34 cellular contexts compared by ENCODE assay signal in the genomic region with DNA sequence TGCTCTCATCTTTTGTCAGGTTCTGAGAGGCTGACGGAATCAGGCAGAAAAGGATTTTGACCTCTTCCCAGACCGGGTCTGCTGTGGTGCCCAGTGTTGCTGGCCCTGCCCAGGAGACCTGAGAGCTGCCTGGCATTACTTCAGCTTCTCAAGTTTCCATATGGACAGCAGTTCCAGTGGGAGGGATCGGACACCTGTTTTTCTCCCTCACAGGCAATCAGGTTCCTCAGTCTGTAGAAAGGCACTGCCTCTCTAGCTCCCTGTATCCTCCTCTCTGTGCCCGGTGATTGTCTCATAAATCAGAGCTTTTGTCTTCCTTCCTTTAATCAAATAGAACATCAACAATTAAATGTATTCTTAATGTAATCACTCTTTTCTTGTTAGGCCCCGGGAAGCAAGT.
DNase-seq lines count a peak whose midpoint lies in the region; ATAC-seq, FAIRE-seq and TF ChIP-seq lines count a peak whose summit lies in the region.
"Had no signal": no experiment of that assay in that cellular context is flagged by ENCODE, and none has a peak within 500 bp of the region (broad histone marks: within the 10 kb centered on the region; RNA-seq: fewer than 3 reads in every experiment).

No MANE protein-coding gene starts in this region.

- FAIRE-seq in bronchial epithelial cell (lab: Jason Lieb, UNC): peak; percentile 36
- FAIRE-seq: GM18507, HepG2 had no signal

- DNase-seq in LNCaP clone FGC (ENCODE audit: low read depth) (peak; percentile 73), bronchial epithelial cell (ENCODE audit: low read depth) (no peak), myocyte (ENCODE audit: low read depth) (peak; percentile 85), HK-2 (ENCODE audit: unreplicated experiment) (no peak)
- DNase-seq in natural killer cell treated with Interleukin-12 subunit alpha and Interleukin-12 subunit beta and Interleukin-15 and Interleukin-18, amount 100 ng/mL, for 72 hours (ENCODE audit: low spot score): no peak
- no peak for DNase-seq in activated naive CD8-positive, alpha-beta T cell treated with anti-CD3 and anti-CD28 coated beads, Interleukin-2, amount 50 U/mL, for 24 hours
- DNase-seq: ACHN; activated CD4-positive, alpha-beta T cell treated with anti-CD3 and anti-CD28 coated beads for 48 hours; activated gamma-delta T cell treated with Interleukin-2 at 50 U/mL for 16 hours; activated T-cell treated with anti-CD3 and anti-CD28 coated beads, Interleukin-2, amount 50 U/mL, for 24 hours; DND-41; GOT3; hypothalamus; Kasumi-1; left lung; midbrain; natural killer cell; NCI-H187 treated with DMSO at 0.1 percent for 48 hours; NK-92 treated with Interleukin-12 subunit alpha and Interleukin-12 subunit beta, amount 100 ng/mL, for 24 hours; right cardiac atrium; stimulated activated CD4-positive, alpha-beta T cell treated with anti-CD3 and anti-CD28 coated beads, Interleukin-12 subunit alpha, Interleukin-12 subunit beta, amount 100 ng/mL, for 4 hours; stimulated activated CD4-positive, alpha-beta T cell treated with anti-CD3 and anti-CD28 coated beads, Interleukin-4, amount 100 ng/mL, for 24 hours; SW 1271; T-helper 9 cell had no signal

- H3K9me3 Mint-ChIP-seq in natural killer cell treated with Interleukin-12 subunit alpha and Interleukin-12 subunit beta and Interleukin-15 and Interleukin-18, amount 100 ng/mL, for 72 hours: no peaks in the 10 kb centered on the region
- no peaks in the 10 kb centered on the region for H3K9me3 Mint-ChIP-seq in activated naive CD8-positive, alpha-beta T cell treated with anti-CD3 and anti-CD28 coated beads, Interleukin-2, amount 50 U/mL, for 24 hours
- H3K9me3 Mint-ChIP-seq: activated T-cell treated with anti-CD3 and anti-CD28 coated beads, Interleukin-2, amount 50 U/mL, for 24 hours; central memory CD8-positive, alpha-beta T cell; natural killer cell; stimulated activated effector memory CD8-positive, alpha-beta T cell treated with anti-CD3 and anti-CD28 coated beads, Interleukin-12 subunit alpha, Interleukin-12 subunit beta, amount 100 ng/mL, for 72 hours; type B pancreatic cell had no signal

- no peaks in the 10 kb centered on the region for H3K27me3 ChIP-seq in bronchial epithelial cell (ENCODE audit: control insufficient read depth, insufficient read depth, low read length)
- H3K27me3 ChIP-seq: dorsolateral prefrontal cortex, left lung had no signal

- no peaks in the 10 kb centered on the region for H3K36me3 ChIP-seq in bronchial epithelial cell (ENCODE audit: control insufficient read depth, insufficient read depth, low read length)
- H3K36me3 ChIP-seq: left lung had no signal

- no peaks in the 10 kb centered on the region for H3K36me3 Mint-ChIP-seq in natural killer cell treated with Interleukin-12 subunit alpha and Interleukin-12 subunit beta and Interleukin-15 and Interleukin-18, amount 100 ng/mL, for 72 hours
- peaks cover 2% of the 10 kb centered on the region for H3K36me3 Mint-ChIP-seq in activated naive CD8-positive, alpha-beta T cell treated with anti-CD3 and anti-CD28 coated beads, Interleukin-2, amount 50 U/mL, for 24 hours (ENCODE audit: low read depth)
- H3K36me3 Mint-ChIP-seq: natural killer cell; stimulated activated effector memory CD8-positive, alpha-beta T cell treated with anti-CD3 and anti-CD28 coated beads, Interleukin-12 subunit alpha, Interleukin-12 subunit beta, amount 100 ng/mL, for 72 hours; type B pancreatic cell had no signal

- H3K4me3 ChIP-seq in LNCaP clone FGC (ENCODE audit: low read depth, low read length): no peak overlapping the region
- H3K4me3 ChIP-seq in bronchial epithelial cell (ENCODE audit: low read depth, low read length): no peak overlapping the region
- H3K4me3 ChIP-seq: dorsolateral prefrontal cortex, left lung had no signal

- ATAC-seq in GM19395 (IDR thresholded peaks at IDR 0.05; ENCODE audit: unreplicated experiment): no peak
- ATAC-seq in natural killer cell treated with Interleukin-12 subunit alpha and Interleukin-12 subunit beta and Interleukin-15 and Interleukin-18, amount 100 ng/mL, for 72 hours: no peak
- no peak for ATAC-seq in activated naive CD8-positive, alpha-beta T cell treated with anti-CD3 and anti-CD28 coated beads, Interleukin-2, amount 50 U/mL, for 24 hours
- ATAC-seq: HepG2; left lung; natural killer cell; Panc1; right cardiac atrium; stimulated activated effector memory CD8-positive, alpha-beta T cell treated with anti-CD3 and anti-CD28 coated beads, Interleukin-12 subunit alpha, Interleukin-12 subunit beta, amount 100 ng/mL, for 72 hours had no signal

- H3K27ac Mint-ChIP-seq in natural killer cell treated with Interleukin-12 subunit alpha and Interleukin-12 subunit beta and Interleukin-15 and Interleukin-18, amount 100 ng/mL, for 72 hours: no peak overlapping the region
- no peak overlapping the region for H3K27ac Mint-ChIP-seq in activated naive CD8-positive, alpha-beta T cell treated with anti-CD3 and anti-CD28 coated beads, Interleukin-2, amount 50 U/mL, for 24 hours
- H3K27ac Mint-ChIP-seq: activated T-cell treated with anti-CD3 and anti-CD28 coated beads, Interleukin-2, amount 50 U/mL, for 24 hours; natural killer cell; stimulated activated effector memory CD8-positive, alpha-beta T cell treated with anti-CD3 and anti-CD28 coated beads, Interleukin-12 subunit alpha, Interleukin-12 subunit beta, amount 100 ng/mL, for 72 hours; type B pancreatic cell had no signal

- H3K27me3 Mint-ChIP-seq in natural killer cell treated with Interleukin-12 subunit alpha and Interleukin-12 subunit beta and Interleukin-15 and Interleukin-18, amount 100 ng/mL, for 72 hours: no peaks in the 10 kb centered on the region
- no peaks in the 10 kb centered on the region for H3K27me3 Mint-ChIP-seq in activated naive CD8-positive, alpha-beta T cell treated with anti-CD3 and anti-CD28 coated beads, Interleukin-2, amount 50 U/mL, for 24 hours
- H3K27me3 Mint-ChIP-seq: activated T-cell treated with anti-CD3 and anti-CD28 coated beads, Interleukin-2, amount 50 U/mL, for 24 hours; central memory CD8-positive, alpha-beta T cell; type B pancreatic cell had no signal

- TF ChIP-seq CTCF in 22Rv1 (IDR thresholded peaks at IDR 0.05) (no peak), LNCaP clone FGC (IDR thresholded peaks at IDR 0.05; ENCODE audit: control insufficient read depth, extremely low read depth, insufficient read depth) (no peak), bronchial epithelial cell (IDR thresholded peaks at IDR 0.05; ENCODE audit: insufficient read depth, low read length, severe bottlenecking) (no peak)

- H3K27ac ChIP-seq in 22Rv1: peak overlapping the region; percentile 18
- H3K27ac ChIP-seq: VCaP had no signal

- H3K4me1 Mint-ChIP-seq in natural killer cell treated with Interleukin-12 subunit alpha and Interleukin-12 subunit beta and Interleukin-15 and Interleukin-18, amount 100 ng/mL, for 72 hours (ENCODE audit: low read depth in 2 of 2): peaks cover 0 to 23% of the 10 kb centered on the region in 2 donors
- peaks cover 9% of the 10 kb centered on the region for H3K4me1 Mint-ChIP-seq in activated naive CD8-positive, alpha-beta T cell treated with anti-CD3 and anti-CD28 coated beads, Interleukin-2, amount 50 U/mL, for 24 hours
- H3K4me1 Mint-ChIP-seq: stimulated activated effector memory CD8-positive, alpha-beta T cell treated with anti-CD3 and anti-CD28 coated beads, Interleukin-12 subunit alpha, Interleukin-12 subunit beta, amount 100 ng/mL, for 72 hours had no signal

- no peak overlapping the region for H3K4me3 Mint-ChIP-seq in natural killer cell treated with Interleukin-12 subunit alpha and Interleukin-12 subunit beta and Interleukin-15 and Interleukin-18, amount 100 ng/mL, for 72 hours
- H3K4me3 Mint-ChIP-seq in activated naive CD8-positive, alpha-beta T cell treated with anti-CD3 and anti-CD28 coated beads, Interleukin-2, amount 50 U/mL, for 24 hours: no peak overlapping the region
- H3K4me3 Mint-ChIP-seq: activated T-cell treated with anti-CD3 and anti-CD28 coated beads, Interleukin-2, amount 50 U/mL, for 24 hours; central memory CD8-positive, alpha-beta T cell; natural killer cell; stimulated activated effector memory CD8-positive, alpha-beta T cell treated with anti-CD3 and anti-CD28 coated beads, Interleukin-12 subunit alpha, Interleukin-12 subunit beta, amount 100 ng/mL, for 72 hours; type B pancreatic cell had no signal

Comparison
In these comparisons a context has a peak if more than half of its experiments do, and no peak if none do; other contexts are left out.
1. DNase-seq: peak in LNCaP clone FGC (single experiment) and myocyte (single experiment); none in bronchial epithelial cell (single experiment), natural killer cell treated with Interleukin-12 subunit alpha and Interleukin-12 subunit beta and Interleukin-15 and Interleukin-18, amount 100 ng/mL, for 72 hours (single experiment), HK-2 (single experiment) and activated naive CD8-positive, alpha-beta T cell treated with anti-CD3 and anti-CD28 coated beads, Interleukin-2, amount 50 U/mL, for 24 hours (single experiment).